ENCODE assay signal across 31 cellular contexts in the genomic region with DNA sequence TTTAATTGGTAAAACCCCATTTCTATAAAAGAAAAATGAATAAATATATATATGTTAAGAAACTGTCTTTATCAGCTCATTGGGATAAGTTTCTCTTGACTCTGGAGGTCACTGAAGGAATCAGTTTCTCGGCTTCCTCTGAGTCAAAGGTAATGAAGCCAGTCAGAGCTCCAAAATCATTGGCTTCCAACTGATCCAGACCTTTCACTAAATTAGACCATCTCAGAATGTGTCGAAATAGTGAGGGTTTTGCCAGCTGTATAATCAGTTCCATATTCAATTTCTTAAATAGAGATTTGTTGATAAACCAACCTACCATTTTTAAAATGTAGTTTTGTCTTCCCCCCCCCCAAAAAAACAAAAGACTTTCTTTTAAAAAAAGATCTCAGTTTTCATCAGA.
"Had no signal": no experiment of that assay in that cellular context is flagged by ENCODE, and none has a peak within 500 bp of the region (broad histone marks: within the 10 kb centered on the region; RNA-seq: fewer than 3 reads in every experiment).

No MANE protein-coding gene starts in this region.

- H3K79me2 ChIP-seq: hepatocyte had no signal

- H3K9me3 ChIP-seq: heart right ventricle had no signal

- H3K4me3 ChIP-seq: coronary artery, dorsolateral prefrontal cortex, gastroesophageal sphincter, heart right ventricle, hepatocyte had no signal

- H3K4me2 ChIP-seq: hepatocyte had no signal

- H2AFZ ChIP-seq: hepatocyte had no signal

- H3K4me1 ChIP-seq: gastroesophageal sphincter, heart right ventricle had no signal

- H3K27ac ChIP-seq: brain microvascular endothelial cell, coronary artery, dorsolateral prefrontal cortex, gastroesophageal sphincter, heart right ventricle, hepatocyte, VCaP had no signal

- H3K36me3 ChIP-seq: brain microvascular endothelial cell, gastroesophageal sphincter, heart right ventricle had no signal

- H3K27me3 ChIP-seq: brain microvascular endothelial cell, hepatocyte had no signal

- DNase-seq: activated CD4-positive, alpha-beta memory T cell treated with anti-CD3 and anti-CD28 coated beads, Interleukin-2, amount 10 ng/mL, durations not matched to agents 7 days and 5 days; activated CD4-positive, alpha-beta T cell treated with anti-CD3 and anti-CD28 coated beads for 1 hour; activated CD4-positive, alpha-beta T cell treated with anti-CD3 and anti-CD28 coated beads for 4 hours; activated CD4-positive, alpha-beta T cell treated with anti-CD3 and anti-CD28 coated beads, Interleukin-2, amount 10 ng/mL, durations not matched to agents 7 days and 5 days; activated CD4-positive, alpha-beta T cell treated with anti-CD3 and anti-CD28 coated beads, Interleukin-2, amount 50 U/mL, for 4 hours; activated CD8-positive, alpha-beta memory T cell treated with anti-CD3 and anti-CD28 coated beads, Interleukin-2, amount 50 U/mL, for 48 hours; activated gamma-delta T cell; activated naive CD4-positive, alpha-beta T cell; activated naive CD4-positive, alpha-beta T cell treated with anti-CD3 and anti-CD28 coated beads, Interleukin-2, amount 10 ng/mL, durations not matched to agents 7 days and 5 days; activated naive CD8-positive, alpha-beta T cell treated with anti-CD3 and anti-CD28 coated beads, Interleukin-2, amount 10 ng/mL, durations not matched to agents 7 days and 5 days; activated T-cell treated with anti-CD3 and anti-CD28 coated beads for 4 hours; activated T-cell treated with anti-CD3 and anti-CD28 coated beads, Interleukin-2, amount 50 U/mL, for 24 hours; activated T-cell treated with anti-CD3 and anti-CD28 coated beads, Interleukin-2, amount 50 U/mL, for 72 hours; amniotic stem cell; anterior cingulate cortex; brain microvascular endothelial cell; dorsolateral prefrontal cortex; effector memory CD4-positive, alpha-beta T cell; endodermal cell; foreskin melanocyte; heart right ventricle; T-helper 1 cell; T-helper 17 cell; T1000 had no signal

- ATAC-seq: activated naive CD4-positive, alpha-beta T cell treated with anti-CD3 and anti-CD28 coated beads, Interleukin-2, amount 50 U/mL, for 72 hours; activated T-cell treated with anti-CD3 and anti-CD28 coated beads, Interleukin-2, amount 50 U/mL, for 72 hours; esophagus mucosa; gastroesophageal sphincter; heart right ventricle; T-helper 17 cell; WTC11 had no signal
